ENCODE assay signal across 20 cellular contexts in the genomic region with DNA sequence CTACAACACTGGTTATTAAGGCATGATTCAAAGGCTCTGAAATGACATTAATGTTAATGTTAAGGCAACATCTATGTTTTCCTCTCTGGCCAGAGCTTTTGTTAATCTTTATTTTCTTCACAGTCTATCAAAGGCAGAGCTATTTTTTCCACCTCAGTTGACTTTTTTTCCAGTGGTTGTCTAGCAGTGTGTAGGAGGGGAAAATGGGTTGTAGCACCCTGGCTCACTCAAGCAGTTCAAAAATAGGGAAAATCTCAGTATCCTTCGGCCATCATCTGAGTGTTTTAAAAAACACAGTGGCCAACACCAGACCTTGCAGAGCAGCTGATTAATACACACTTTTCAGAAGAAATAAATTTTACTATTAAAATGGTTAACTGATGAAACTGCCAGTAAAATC. TPM values are rescaled to one million over a fixed set of nuclear protein-coding genes. Genes with fewer than 3 reads are reported as not detected.
DNase-seq lines count a peak whose midpoint lies in the region; ATAC-seq and TF ChIP-seq lines count a peak whose summit lies in the region.
"Had no signal": no experiment of that assay in that cellular context is flagged by ENCODE, and none has a peak within 500 bp of the region (broad histone marks: within the 10 kb centered on the region; RNA-seq: fewer than 3 reads in every experiment).

No MANE protein-coding gene starts in this region.

- H3K9me3 Mint-ChIP-seq in T-cell, result peaks cover 0 to 5% (median 5%) of the 10 kb centered on the region in 3 donors
- H3K9me3 Mint-ChIP-seq in progenitor cell of endocrine pancreas (ENCODE audit: low read depth), result no peaks in the 10 kb centered on the region

- H3K4me3 Mint-ChIP-seq in T-cell (peak overlapping the region in 2 of 3 donors; percentile 24 to 34), progenitor cell of endocrine pancreas (ENCODE audit: low read depth) (no peak overlapping the region)

- intact Hi-C loops in esophagus squamous epithelium (cut with DNase I), result no loop called here

- H3K27ac ChIP-seq in esophagus squamous epithelium, result peak overlapping the region; percentile 4 to 22 (median 11)
- H3K27ac ChIP-seq: BLaER1 treated with 17β-estradiol and CSF1 and Interleukin-3, amounts not matched to agents 10 nM and 100 nM; coronary artery; epithelial cell of prostate; neutrophil; right lobe of liver; SJCRH30; tibial nerve had no signal

- peaks cover 0 to 42% (median 15%) of the 10 kb centered on the region in 3 donors for H3K4me1 ChIP-seq in esophagus squamous epithelium

- no peak for TF ChIP-seq POLR2A in esophagus squamous epithelium (IDR thresholded peaks at IDR 0.05)

- H3K9me3 ChIP-seq in esophagus squamous epithelium, result no peaks in the 10 kb centered on the region
- H3K9me3 ChIP-seq: BLaER1 treated with 17β-estradiol and CSF1 and Interleukin-3, amounts not matched to agents 10 nM and 100 nM; neutrophil; right lobe of liver; SJCRH30; tibial nerve had no signal

- peak; percentile 33 to 44 for ATAC-seq in activated CD4-positive, CD25-positive, alpha-beta regulatory T cell treated with anti-CD3 and anti-CD28 coated beads, Interleukin-2, amount 50 U/mL, for 24 hours
- no peak for ATAC-seq in T-cell (replicated peaks in 1 of 4)
- ATAC-seq in HG02759 (IDR thresholded peaks at IDR 0.05; ENCODE audit: unreplicated experiment), result no peak
- ATAC-seq: right lobe of liver had no signal

- POLR2A ChIA-PET in T-cell (lab: Charles Lee), result no interaction called here

- CTCF ChIA-PET in T-cell (lab: Charles Lee), result interaction anchor here in 1 of 2 donors (1.0 kb wide), 1 partner anchor 12 kb away, joined by 3 read pairs; no protein-coding TSS in a partner anchor

- H3K27me3 Mint-ChIP-seq in T-cell (no peaks in the 10 kb centered on the region), progenitor cell of endocrine pancreas (no peaks in the 10 kb centered on the region)

- no peak for TF ChIP-seq CTCF in esophagus squamous epithelium (IDR thresholded peaks at IDR 0.05)
- no peak for TF ChIP-seq CTCF in progenitor cell of endocrine pancreas (IDR thresholded peaks at IDR 0.05; ENCODE audit: unreplicated experiment)

- no peaks in the 10 kb centered on the region for H3K27me3 ChIP-seq in esophagus squamous epithelium
- H3K27me3 ChIP-seq: BLaER1 treated with 17β-estradiol and CSF1 and Interleukin-3, amounts not matched to agents 10 nM and 100 nM; neutrophil; right lobe of liver; SJCRH30; tibial nerve had no signal

- H3K4me1 Mint-ChIP-seq in T-cell, result peaks cover 54 to 68% (median 67%) of the 10 kb centered on the region in 3 donors
- peaks cover 26% of the 10 kb centered on the region for H3K4me1 Mint-ChIP-seq in progenitor cell of endocrine pancreas (ENCODE audit: low read depth)

- peak overlapping the region; percentile 62 to 72 for H3K27ac Mint-ChIP-seq in T-cell
- peak overlapping the region; percentile 29 for H3K27ac Mint-ChIP-seq in progenitor cell of endocrine pancreas

- H3K36me3 Mint-ChIP-seq in T-cell (peaks cover 39% of the 10 kb centered on the region), progenitor cell of endocrine pancreas (ENCODE audit: insufficient read depth) (peaks cover 9% of the 10 kb centered on the region)

- peaks cover 0 to 21% (median under 1%) of the 10 kb centered on the region in 3 donors for H3K36me3 ChIP-seq in esophagus squamous epithelium
- H3K36me3 ChIP-seq: neutrophil, right lobe of liver had no signal

- H3K4me3 ChIP-seq in esophagus squamous epithelium, result no peak overlapping the region
- H3K4me3 ChIP-seq: BLaER1 treated with 17β-estradiol and CSF1 and Interleukin-3, amounts not matched to agents 10 nM and 100 nM; coronary artery; right lobe of liver; SJCRH30; tibial nerve had no signal

- WGBS in esophagus squamous epithelium, 2 donors, result 56 to 70% methylated on average over 1 of the region's 1 CpG

- no peak for DNase-seq in activated CD4-positive, CD25-positive, alpha-beta regulatory T cell (lab: John Stamatoyannopoulos, UW)
- DNase-seq in T-cell (no peak), esophagus squamous epithelium (lab: John Stamatoyannopoulos, UW) (no peak), progenitor cell of endocrine pancreas (ENCODE audit: low spot score, unreplicated experiment) (no peak), NCI-H2107 (lab: John Stamatoyannopoulos, UW) (no peak)
- no peak for DNase-seq in central memory CD4-positive, alpha-beta T cell
- DNase-seq: amygdala; Kasumi-1; NCI-H1436; NCI-H446 treated with DMSO at 0.1 percent for 48 hours; right lobe of liver; SJCRH30; stimulated activated CD4-positive, alpha-beta T cell treated with anti-CD3 and anti-CD28 coated beads, Interleukin-1b, Interleukin-23, amount 100 ng/mL, for 48 hours had no signal

RNA-seq across cellular contexts. Expression of gene CBLB, which starts 21.4 kb away (rescaled TPM):
- total RNA-seq in T-cell (100 to 1,000 TPM in 2 of 5 donors, 10 to 100 TPM in 3; 81.3 to 120 (median 99.6) TPM), esophagus squamous epithelium (10 to 100 TPM in 3 of 4 donors, 1 to 10 TPM in 1; 6.7 to 29.4 (median 19.6) TPM), progenitor cell of endocrine pancreas (64.1 and 69.8 TPM in 2 replicates)

Comparison
In these comparisons a context has a peak if more than half of its experiments do, and no peak if none do; other contexts are left out.
1. ATAC-seq: peak in activated CD4-positive, CD25-positive, alpha-beta regulatory T cell treated with anti-CD3 and anti-CD28 coated beads, Interleukin-2, amount 50 U/mL, for 24 hours (2 of 2); none in T-cell (0 of 4) and HG02759 (single experiment).